ENCODE assay signal across 12 cellular contexts in the genomic region with DNA sequence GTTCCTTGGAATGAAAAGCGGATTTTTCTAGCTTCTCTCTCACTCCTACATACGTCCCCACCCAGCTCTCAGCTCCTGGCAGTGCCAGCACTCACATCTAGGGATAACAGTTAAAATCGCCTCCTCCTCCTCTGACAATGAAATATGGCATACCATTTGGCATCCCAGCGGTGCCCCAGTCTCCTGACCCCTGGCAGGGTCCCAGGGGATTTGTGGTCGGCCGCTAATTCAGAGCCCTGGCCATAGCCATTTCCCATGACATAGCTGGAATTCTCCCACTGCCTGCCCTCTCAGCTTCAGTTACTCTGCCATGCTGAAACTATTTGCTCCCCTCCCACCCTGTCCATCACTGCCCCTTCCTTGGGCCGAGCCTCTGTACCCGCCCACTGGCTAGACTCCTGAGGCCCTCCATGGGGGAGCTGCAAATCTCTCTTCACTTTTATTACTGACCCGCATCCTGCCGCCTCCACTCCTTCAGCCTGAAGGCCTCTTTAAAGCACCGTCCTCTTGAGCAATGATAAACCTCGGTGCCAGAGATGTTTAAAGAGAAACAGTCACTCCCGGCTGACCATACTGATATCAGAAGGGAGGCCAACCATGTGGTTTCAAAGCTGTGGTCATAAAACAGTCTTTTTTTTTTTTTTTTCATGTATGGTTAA.
DNase-seq lines count a peak whose midpoint lies in the region; ATAC-seq, FAIRE-seq and TF ChIP-seq lines count a peak whose summit lies in the region.
"Had no signal": no experiment of that assay in that cellular context is flagged by ENCODE, and none has a peak within 500 bp of the region (broad histone marks: within the 10 kb centered on the region; RNA-seq: fewer than 3 reads in every experiment).

No MANE protein-coding gene starts in this region.

- H3K27ac Mint-ChIP-seq in progenitor cell of endocrine pancreas = peak overlapping the region; percentile 63

- H3K4me3 Mint-ChIP-seq in progenitor cell of endocrine pancreas (ENCODE audit: low read depth) = no peak overlapping the region

- ATAC-seq in HG02840 (IDR thresholded peaks at IDR 0.05; ENCODE audit: low FRiP score, unreplicated experiment) = no peak

- peaks cover 16% of the 10 kb centered on the region for H3K4me1 Mint-ChIP-seq in progenitor cell of endocrine pancreas (ENCODE audit: low read depth)
- H3K4me1 Mint-ChIP-seq: naive B cell had no signal

- DNase-seq in Caki2 (ENCODE audit: low read depth) (peak; percentile 100), T1000 (lab: John Stamatoyannopoulos, UW) (peak; percentile 95), foreskin melanocyte (peak; percentile 33), progenitor cell of endocrine pancreas (ENCODE audit: low spot score, unreplicated experiment) (no peak), D721Med (ENCODE audit: insufficient read length, low spot score) (no peak), NCI-H69 (lab: John Stamatoyannopoulos, UW) (no peak)
- DNase-seq in stimulated activated naive CD4-positive, alpha-beta T cell (lab: John Stamatoyannopoulos, UW) = no peak
- DNase-seq: activated naive CD4-positive, alpha-beta T cell; DMS79; naive B cell; NCI-H510A treated with DMSO at 0.1 percent for 48 hours had no signal

- no peak for TF ChIP-seq CTCF in progenitor cell of endocrine pancreas (IDR thresholded peaks at IDR 0.05; ENCODE audit: unreplicated experiment)
- TF ChIP-seq CTCF in D721Med (IDR thresholded peaks at IDR 0.05; ENCODE audit: insufficient read depth, missing control alignments) = no peak

- peaks cover 18% of the 10 kb centered on the region for H3K9me3 Mint-ChIP-seq in progenitor cell of endocrine pancreas (ENCODE audit: low read depth)

- FAIRE-seq in D721Med (lab: Jason Lieb, UNC) = no peak

- in situ Hi-C loops in Caki2 (cut with HindIII; ENCODE audit: low pct_unique_long_range_greater_than_20kb, low sequenced_read_pairs) = no loop called here

- H3K36me3 Mint-ChIP-seq in progenitor cell of endocrine pancreas (ENCODE audit: insufficient read depth) = peaks cover 14% of the 10 kb centered on the region

- H3K27me3 Mint-ChIP-seq in progenitor cell of endocrine pancreas = no peaks in the 10 kb centered on the region
- H3K27me3 Mint-ChIP-seq: naive B cell had no signal

Comparison
In these comparisons a context has a peak if more than half of its experiments do, and no peak if none do; other contexts are left out.
1. DNase-seq: peak in Caki2 (single experiment), T1000 (single experiment) and foreskin melanocyte (single experiment); none in progenitor cell of endocrine pancreas (single experiment), D721Med (single experiment), NCI-H69 (single experiment) and stimulated activated naive CD4-positive, alpha-beta T cell (0 of 6).